Comparison of ENCODE assay signal across 11 cellular contexts in the genomic region with DNA sequence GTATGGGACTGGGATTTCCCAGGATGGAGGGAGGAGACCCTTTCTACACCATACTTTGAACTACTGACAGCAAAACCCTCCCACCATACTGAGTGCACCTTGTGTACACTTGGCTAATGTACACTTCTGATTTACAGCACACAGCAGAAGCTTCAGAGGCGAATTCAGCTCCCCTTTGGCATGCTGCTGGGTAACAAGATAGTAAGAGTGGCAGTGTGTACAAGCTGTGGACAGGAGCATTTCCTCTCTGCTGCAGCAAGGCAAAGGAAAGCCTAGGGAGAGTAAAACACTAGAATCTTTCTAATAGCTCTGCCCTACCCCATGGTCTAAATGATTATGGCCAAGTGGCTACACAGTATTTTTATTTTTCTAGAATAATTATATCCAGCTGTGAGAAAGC.
"Had no signal": no experiment of that assay in that cellular context is flagged by ENCODE, and none has a peak within 500 bp of the region (broad histone marks: within the 10 kb centered on the region; RNA-seq: fewer than 3 reads in every experiment).

No MANE protein-coding gene starts in this region.

- DNase-seq: activated CD4-positive, alpha-beta T cell treated with anti-CD3 and anti-CD28 coated beads for 36 hours; activated CD8-positive, alpha-beta T cell treated with anti-CD3 and anti-CD28 coated beads for 36 hours; activated naive CD4-positive, alpha-beta T cell treated with Interleukin-2 at 50 U/mL for 16 hours; activated naive CD8-positive, alpha-beta T cell treated with anti-CD3 and anti-CD28 coated beads, Interleukin-2, amount 50 U/mL, for 24 hours; lower lobe of right lung; naive thymus-derived CD4-positive, alpha-beta T cell; posterior cingulate gyrus; stomach; WERI-Rb-1 had no signal

- H3K27ac ChIP-seq: lower lobe of right lung, neutrophil, skin epidermis, stomach, WERI-Rb-1 had no signal

- H3K36me3 ChIP-seq: lower lobe of right lung, neutrophil, WERI-Rb-1 had no signal

- H3K9me3 ChIP-seq: lower lobe of right lung, neutrophil, stomach had no signal

- ATAC-seq: activated CD4-positive, alpha-beta T cell treated with anti-CD3 and anti-CD28 coated beads for 36 hours; activated CD8-positive, alpha-beta T cell treated with anti-CD3 and anti-CD28 coated beads for 36 hours; activated naive CD8-positive, alpha-beta T cell treated with anti-CD3 and anti-CD28 coated beads, Interleukin-2, amount 50 U/mL, for 24 hours; lower lobe of right lung; naive thymus-derived CD4-positive, alpha-beta T cell had no signal

- H3K27me3 ChIP-seq: neutrophil, stomach had no signal

- H3K4me3 ChIP-seq: lower lobe of right lung, skin epidermis, stomach had no signal
